In the genomic region with DNA sequence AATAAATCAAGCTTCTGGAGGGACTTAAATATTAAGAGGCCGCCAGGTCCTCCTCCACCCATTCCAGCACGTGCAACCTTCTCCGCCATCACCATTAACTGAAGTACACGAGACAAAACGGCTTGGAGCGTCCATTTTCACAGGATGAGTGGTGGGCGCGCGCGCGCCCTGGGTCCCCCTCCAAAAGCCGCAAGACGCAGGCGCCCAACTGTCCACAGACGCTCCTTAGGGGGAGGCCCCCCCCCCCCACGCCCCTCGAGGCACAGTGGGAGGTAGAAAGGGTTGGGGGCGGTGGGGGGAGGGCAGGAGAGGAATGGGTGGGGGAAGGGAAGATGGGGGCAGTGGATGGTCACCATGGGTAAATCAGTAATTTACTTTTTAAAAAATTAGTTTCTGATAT, we compare ENCODE assay signal across 10 cellular contexts. TPM values are rescaled to one million over a fixed set of nuclear protein-coding genes. Genes with fewer than 3 reads are reported as not detected.
"Had no signal": no experiment of that assay in that cellular context is flagged by ENCODE, and none has a peak within 500 bp of the region (broad histone marks: within the 10 kb centered on the region; RNA-seq: fewer than 3 reads in every experiment).

No MANE protein-coding gene starts in this region.

- H3K36me3 Mint-ChIP-seq: IgD-negative memory B cell had no signal

- ATAC-seq: HepG2, K562 had no signal

- H3K9me3 Mint-ChIP-seq: IgD-negative memory B cell had no signal

- H3K27ac ChIP-seq: HL-60, KMS-11 had no signal

- FAIRE-seq: K562 had no signal

- H3K4me2 ChIP-seq: KMS-11 had no signal

- H3K4me3 Mint-ChIP-seq: IgD-negative memory B cell had no signal

- H3K4me3 ChIP-seq: K562 had no signal

- H3K27ac Mint-ChIP-seq: IgD-negative memory B cell had no signal

- H3K9ac ChIP-seq: KMS-11 had no signal

- DNase-seq: IMR-90, KBM-7, KG1 had no signal

RNA-seq across cellular contexts. Expression of a gene that starts 34.3 kb away (rescaled TPM):
- total RNA-seq: HepG2, HT-29, HT1080, IMR-90 had no signal
- polyA plus RNA-seq: HepG2, IgD-negative memory B cell had no signal
